13 cellular contexts compared by ENCODE assay signal in the genomic region with DNA sequence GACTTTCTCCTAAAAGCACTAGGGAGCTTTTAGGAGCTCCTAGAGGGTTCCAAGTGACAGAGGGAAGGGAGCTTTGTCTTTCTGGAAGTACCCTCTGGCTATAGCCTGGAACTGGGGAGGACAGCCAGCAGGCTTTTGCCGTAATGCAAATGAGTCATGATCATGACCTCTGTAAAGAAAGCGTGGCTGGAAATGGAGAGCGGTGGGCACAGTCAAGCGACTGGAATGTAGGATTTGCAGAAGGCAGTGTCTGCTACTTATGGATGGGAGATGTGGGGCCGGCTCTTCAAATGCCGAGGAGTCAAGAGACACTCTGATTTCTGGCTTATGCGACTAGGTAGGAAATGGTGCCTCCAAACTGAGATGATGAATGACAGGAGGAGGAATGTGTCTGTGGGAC. TPM values are rescaled to one million over a fixed set of nuclear protein-coding genes. Genes with fewer than 3 reads are reported as not detected.
DNase-seq lines count a peak whose midpoint lies in the region; ATAC-seq, FAIRE-seq and TF ChIP-seq lines count a peak whose summit lies in the region.
"Had no signal": no experiment of that assay in that cellular context is flagged by ENCODE, and none has a peak within 500 bp of the region (broad histone marks: within the 10 kb centered on the region; RNA-seq: fewer than 3 reads in every experiment).

No MANE protein-coding gene starts in this region.

- peak overlapping the region; percentile 25 for H2AK5ac ChIP-seq in neuronal stem cell (ENCODE audit: low read depth, low read length)

- no peak overlapping the region for H3K18ac ChIP-seq in neuronal stem cell (ENCODE audit: low read length)

- ATAC-seq in Panc1 = 0 out of 2 replicates have a peak, but pooled peaks have one; percentile 20
- ATAC-seq in HG02588 (IDR thresholded peaks at IDR 0.05; ENCODE audit: unreplicated experiment) = no peak
- ATAC-seq in GM18498 (IDR thresholded peaks at IDR 0.05; ENCODE audit: unreplicated experiment) = no peak

- H3K4me2 ChIP-seq in endothelial cell of umbilical vein (ENCODE audit: insufficient read depth, low read length) (no peak overlapping the region), neuronal stem cell (ENCODE audit: insufficient read depth, low read length, poor library complexity, severe bottlenecking) (no peak overlapping the region)

- peak; percentile 35 for FAIRE-seq in endothelial cell of umbilical vein (lab: Jason Lieb, UNC)

- no peaks in the 10 kb centered on the region for H3K4me1 ChIP-seq in Panc1 (ENCODE audit: control insufficient read depth, insufficient read depth, low read length)
- H3K4me1 ChIP-seq in endothelial cell of umbilical vein (ENCODE audit: control insufficient read depth, extremely low read depth, insufficient read depth, low read length) = peaks cover 42% of the 10 kb centered on the region
- peaks cover 0 to 1% of the 10 kb centered on the region in 2 donors for H3K4me1 ChIP-seq in neuronal stem cell (ENCODE audit: control insufficient read depth in 2 of 2, insufficient read depth in 1 of 2, low read depth in 1 of 2, low read length in 2 of 2)
- H3K4me1 ChIP-seq: right atrium auricular region had no signal

- H3K4me3 ChIP-seq in Panc1 (ENCODE audit: low read depth in 2 of 2, low read length in 2 of 2) = no peak overlapping the region
- no peak overlapping the region for H3K4me3 ChIP-seq in endothelial cell of umbilical vein (replicated peaks in 1 of 3; ENCODE audit: insufficient read depth in 1 of 3, low read depth in 1 of 3, low read length in 3 of 3)
- no peak overlapping the region for H3K4me3 ChIP-seq in neuronal stem cell (ENCODE audit: low read length in 2 of 2)
- H3K4me3 ChIP-seq: cardiac muscle cell, right atrium auricular region had no signal

- H2AFZ ChIP-seq in endothelial cell of umbilical vein (ENCODE audit: low read depth, low read length) = peak overlapping the region; percentile 70
- no peak overlapping the region for H2AFZ ChIP-seq in neuronal stem cell (ENCODE audit: low read length)

- H3K9me3 ChIP-seq in Panc1 (ENCODE audit: control insufficient read depth, insufficient read depth, low read depth, low read length) (no peaks in the 10 kb centered on the region), endothelial cell of umbilical vein (replicated peaks; ENCODE audit: control insufficient read depth, insufficient read depth, low read length) (no peaks in the 10 kb centered on the region), neuronal stem cell (replicated peaks in 1 of 2; ENCODE audit: control insufficient read depth in 2 of 2, insufficient read depth in 1 of 2, low read depth in 1 of 2, low read length in 2 of 2) (no peaks in the 10 kb centered on the region)
- H3K9me3 ChIP-seq: right atrium auricular region had no signal

- H2BK5ac ChIP-seq in neuronal stem cell (ENCODE audit: low read length) = no peak overlapping the region

- intact Hi-C loops in Panc1 (cut with micrococcal nuclease; ENCODE audit: unreplicated experiment) = loop anchor here (5.0 kb wide), 1 partner anchor 315 kb away; no protein-coding TSS in a partner anchor
- intact Hi-C loops in endothelial cell of umbilical vein (cut with micrococcal nuclease) = loop anchor here (2.0 kb wide), 2 partner anchors 218 to 520 kb away; no protein-coding TSS in a partner anchor

- in situ Hi-C loops in Panc1 (cut with HindIII; ENCODE audit: low pct_unique_long_range_greater_than_20kb, low sequenced_read_pairs) = no loop called here

- H3K23ac ChIP-seq in neuronal stem cell (ENCODE audit: low read depth, low read length, poor library complexity) = no peak overlapping the region

- H3K36me3 ChIP-seq in Panc1 (ENCODE audit: control insufficient read depth, insufficient read depth, low read length) = no peaks in the 10 kb centered on the region
- H3K36me3 ChIP-seq in endothelial cell of umbilical vein (ENCODE audit: control insufficient read depth in 2 of 2, extremely low read depth in 1 of 2, insufficient read depth in 2 of 2, low read length in 2 of 2) = no peaks in the 10 kb centered on the region
- no peaks in the 10 kb centered on the region for H3K36me3 ChIP-seq in neuronal stem cell (replicated peaks in 1 of 2; ENCODE audit: control insufficient read depth in 2 of 2, insufficient read depth in 2 of 2, low read length in 2 of 2)
- H3K36me3 ChIP-seq: cardiac muscle cell, right atrium auricular region had no signal

- H3K14ac ChIP-seq in neuronal stem cell (ENCODE audit: low read length) = no peak overlapping the region

- no peaks in the 10 kb centered on the region for H4K20me1 ChIP-seq in endothelial cell of umbilical vein (replicated peaks; ENCODE audit: control insufficient read depth, extremely low read depth, insufficient read depth, low read length)

- no peak overlapping the region for H2BK12ac ChIP-seq in neuronal stem cell (ENCODE audit: low read length)

- H3K79me2 ChIP-seq in endothelial cell of umbilical vein (ENCODE audit: control insufficient read depth, insufficient read depth, low read length) = no peaks in the 10 kb centered on the region

- no TSS peak for BruUV-seq in Panc1 (replicated peaks; lab: Mats Ljungman, UMichigan)
- no TSS peak for BruUV-seq in endothelial cell of umbilical vein (replicated peaks; lab: Mats Ljungman, UMichigan)

- no peaks in the 10 kb centered on the region for H3K9me1 ChIP-seq in endothelial cell of umbilical vein (replicated peaks; ENCODE audit: control insufficient read depth, extremely low read depth, insufficient read depth, low read length)

- peaks cover 7% of the 10 kb centered on the region; the same call in 1 of the 2 replicates for H3K27me3 ChIP-seq in Panc1 (ENCODE audit: control insufficient read depth, insufficient read depth, low read length)
- H3K27me3 ChIP-seq in endothelial cell of umbilical vein (ENCODE audit: control insufficient read depth in 2 of 2, insufficient read depth in 2 of 2, low read length in 2 of 2) = no peaks in the 10 kb centered on the region
- H3K27me3 ChIP-seq in neuronal stem cell (ENCODE audit: control insufficient read depth in 3 of 3, insufficient read depth in 3 of 3, low read depth in 1 of 3, low read length in 3 of 3) = no peaks in the 10 kb centered on the region
- H3K27me3 ChIP-seq: cardiac muscle cell, right atrium auricular region had no signal

- H3K9ac ChIP-seq in endothelial cell of umbilical vein (replicated peaks; ENCODE audit: extremely low read depth, insufficient read depth, low read length) (no peak overlapping the region), neuronal stem cell (ENCODE audit: low read depth, low read length, poor library complexity) (no peak overlapping the region)

- H2BK15ac ChIP-seq in neuronal stem cell (ENCODE audit: low read length) = peak overlapping the region; percentile 25

- dilution Hi-C loops in endothelial cell of umbilical vein (cut with MboI; ENCODE audit: extremely low pct_ligation_motif_present, low sequenced_read_pairs) = no loop called here

- no peak for TF ChIP-seq POLR2A in endothelial cell of umbilical vein (IDR thresholded peaks at IDR 0.05; ENCODE audit: low read depth, low read length)

- POLR2A ChIA-PET in Panc1 (lab: Charles Lee) = no interaction called here
- POLR2A ChIA-PET in endothelial cell of umbilical vein (lab: Charles Lee) = no interaction called here
- POLR2A ChIA-PET in GM10248 (lab: Yijun Ruan, JAX) = no interaction called here

- DNase-seq in Daoy (ENCODE audit: low read depth) (peak; percentile 77), Panc1 (ENCODE audit: low read depth, low spot score) (no peak), endothelial cell of umbilical vein (ENCODE audit: low read depth, low spot score) (peak; percentile 55), neuronal stem cell (ENCODE audit: low spot score) (no peak), NCI-H510A (lab: John Stamatoyannopoulos, UW) (no peak), GM10248 (ENCODE audit: extremely low spot score) (no peak)
- DNase-seq: activated CD4-positive, alpha-beta T cell treated with anti-CD3 and anti-CD28 coated beads, Interleukin-2, amount 10 ng/mL, durations not matched to agents 7 days and 5 days; CD4-positive, CD25-positive, alpha-beta regulatory T cell; MM.1S had no signal

- no peak overlapping the region for H4K91ac ChIP-seq in neuronal stem cell (ENCODE audit: low read depth, low read length, poor library complexity)

- H3K27ac ChIP-seq in Panc1 (ENCODE audit: low read length) = no peak overlapping the region
- peak overlapping the region; percentile 86 for H3K27ac ChIP-seq in endothelial cell of umbilical vein (ENCODE audit: insufficient read depth, low read depth, low read length)
- H3K27ac ChIP-seq in neuronal stem cell (replicated peaks; ENCODE audit: low read length) = no peak overlapping the region
- H3K27ac ChIP-seq: cardiac muscle cell, right atrium auricular region had no signal

- TF ChIP-seq CTCF in Panc1 (IDR thresholded peaks at IDR 0.05) (no peak), endothelial cell of umbilical vein (IDR thresholded peaks at IDR 0.05; ENCODE audit: extremely low read depth in 1 of 2, insufficient read depth in 1 of 2, low read depth in 1 of 2, low read length in 2 of 2) (no peak), GM10248 (IDR thresholded peaks at IDR 0.05; ENCODE audit: control extremely low read depth, extremely low read depth, low read depth, missing control alignments) (no peak)

- WGBS in neuronal stem cell (ENCODE audit: extremely low coverage in 2 of 2, insufficient read length in 2 of 2, insufficient replicate concordance in 1 of 2), 2 donors = no CpG with 5 or more reads among the region's 7 CpGs

- H3K4ac ChIP-seq in neuronal stem cell (ENCODE audit: low read length) = no peak overlapping the region

- CTCF ChIA-PET in Panc1 (lab: Charles Lee) (no interaction called here), endothelial cell of umbilical vein (lab: Charles Lee) (interaction anchor here (0.6 to 3.2 kb wide), 33 partner anchors 10 to 452 kb away, joined by 3 to 45 read pairs (median 6); a partner anchor contains a TSS), GM10248 (lab: Yijun Ruan, JAX) (interaction anchor here (0.6 to 3.7 kb wide), 17 partner anchors 11 to 1554 kb away, joined by 3 to 58 read pairs (median 4); no protein-coding TSS in a partner anchor)

- H3K79me1 ChIP-seq in neuronal stem cell (ENCODE audit: low read depth, low read length) = no peaks in the 10 kb centered on the region

- H4K8ac ChIP-seq in neuronal stem cell (ENCODE audit: low read depth, low read length) = no peak overlapping the region

- no peak overlapping the region for H2BK120ac ChIP-seq in neuronal stem cell (ENCODE audit: low read depth, low read length)

RNA-seq across cellular contexts. Expression of a gene that starts 34.6 kb away (rescaled TPM):
- 3.9 and 15.8 TPM in 2 replicates for total RNA-seq in Daoy (2014; rRNA removed; shearing (Covaris generic))
- total RNA-seq in Panc1 (2021; ENCODE audit: unreplicated experiment) (0.18 TPM), endothelial cell of umbilical vein (15.5 and 17.1 TPM in 2 replicates)
- not detected for polyA plus RNA-seq in Panc1 (2012; ENCODE audit: insufficient read length)
- 33.0 and 36.4 TPM in 2 replicates for polyA plus RNA-seq in endothelial cell of umbilical vein
- 30.4 and 32.4 TPM in 2 replicates for polyA plus RNA-seq in endothelial cell of umbilical vein (2011; cell fraction: cytosol; rRNA removed)
- 34.5 and 41.4 TPM in 2 replicates for polyA plus RNA-seq in endothelial cell of umbilical vein (2011; cell fraction: nucleus; rRNA removed)
- 37.3 and 39.5 TPM in 2 replicates for polyA plus RNA-seq in endothelial cell of umbilical vein (2012)
- polyA minus RNA-seq in endothelial cell of umbilical vein = 22.8 and 24.2 TPM in 2 replicates
- not detected for polyA minus RNA-seq in endothelial cell of umbilical vein (2011; cell fraction: cytosol; rRNA and poly(A)+ RNA removed)
- 19.6 and 22.1 TPM in 2 replicates for polyA minus RNA-seq in endothelial cell of umbilical vein (2011; cell fraction: nucleus; rRNA and poly(A)+ RNA removed)
- polyA plus RNA-seq in neuronal stem cell (2013, experiment 1 of 2) = 4.0 TPM
- polyA plus RNA-seq in neuronal stem cell (2013, experiment 2 of 2) = 3.6 TPM
- total RNA-seq: activated CD4-positive, alpha-beta T cell treated with anti-CD3 and anti-CD28 coated beads, Interleukin-2, amount 10 ng/mL, durations not matched to agents 7 days and 5 days; CD4-positive, CD25-positive, alpha-beta regulatory T cell; right atrium auricular region had no signal
- polyA plus RNA-seq: CD4-positive, CD25-positive, alpha-beta regulatory T cell had no signal

Comparison
In these comparisons a context has a peak if more than half of its experiments do, and no peak if none do; other contexts are left out.
1. DNase-seq: peak in Daoy (single experiment) and endothelial cell of umbilical vein (single experiment); none in Panc1 (single experiment), neuronal stem cell (single experiment), NCI-H510A (single experiment) and GM10248 (single experiment).